16 cellular contexts compared by ENCODE assay signal in genomic region chr3:45582407-45582806, GRCh38. TPM values are rescaled to one million over a fixed set of nuclear protein-coding genes. Genes with fewer than 3 reads are reported as not detected.
DNase-seq lines count a peak whose midpoint lies in the region; ATAC-seq and TF ChIP-seq lines count a peak whose summit lies in the region.
"Had no signal": no experiment of that assay in that cellular context is flagged by ENCODE, and none has a peak within 500 bp of the region (broad histone marks: within the 10 kb centered on the region; RNA-seq: fewer than 3 reads in every experiment).

No MANE protein-coding gene starts in this region.

- H3K4me2 ChIP-seq in BLaER1: peak overlapping the region; percentile 15; the same call in 1 of the 2 replicates

- peak overlapping the region; percentile 48 for H3K27ac Mint-ChIP-seq in osteocyte (ENCODE audit: unreplicated experiment)
- no peak overlapping the region for H3K27ac Mint-ChIP-seq in stimulated activated memory B cell treated with anti-CD40 and anti-IgM and Interleukin-4, amounts not matched to agents 10 μg/mL and 1 μg/mL and 100 μg/mL, for 72 hours
- H3K27ac Mint-ChIP-seq: activated T-helper 2 cell treated with anti-CD3 and anti-CD28 coated beads, Interferon-gamma antibody, Interleukin-2, Interleukin-4, amounts not matched to agents 10 μg/mL and 5 μg/mL and 100 μg/mL, durations not matched to agents 14 hours and 24 hours and 36 hours; B cell had no signal

- peak; percentile 48 for ATAC-seq in gastroesophageal sphincter
- no peak for ATAC-seq in stimulated activated memory B cell treated with anti-CD40 and anti-IgM and Interleukin-4, amounts not matched to agents 10 μg/mL and 1 μg/mL and 100 μg/mL, for 72 hours
- ATAC-seq: naive thymus-derived CD4-positive, alpha-beta T cell had no signal

- H3K36me3 ChIP-seq in BLaER1: no peaks in the 10 kb centered on the region
- H3K36me3 ChIP-seq in SJCRH30: no peaks in the 10 kb centered on the region
- no peaks in the 10 kb centered on the region for H3K36me3 ChIP-seq in gastroesophageal sphincter

- H3K9ac ChIP-seq in BLaER1: no peak overlapping the region

- no peaks in the 10 kb centered on the region for H3K9me3 Mint-ChIP-seq in osteocyte (ENCODE audit: unreplicated experiment)
- H3K9me3 Mint-ChIP-seq in stimulated activated memory B cell treated with anti-CD40 and anti-IgM and Interleukin-4, amounts not matched to agents 10 μg/mL and 1 μg/mL and 100 μg/mL, for 72 hours: peaks cover 4% of the 10 kb centered on the region

- H3K4me3 ChIP-seq in BLaER1: no peak overlapping the region
- no peak overlapping the region for H3K4me3 ChIP-seq in SJCRH30
- no peak overlapping the region for H3K4me3 ChIP-seq in gastroesophageal sphincter
- H3K4me3 ChIP-seq: SK-N-MC had no signal

- TF ChIP-seq CTCF in gastroesophageal sphincter (IDR thresholded peaks at IDR 0.05) (no peak), osteocyte (IDR thresholded peaks at IDR 0.05) (no peak)

- H3K36me3 Mint-ChIP-seq in osteocyte (ENCODE audit: unreplicated experiment): no peaks in the 10 kb centered on the region
- peaks cover 9% of the 10 kb centered on the region for H3K36me3 Mint-ChIP-seq in stimulated activated memory B cell treated with anti-CD40 and anti-IgM and Interleukin-4, amounts not matched to agents 10 μg/mL and 1 μg/mL and 100 μg/mL, for 72 hours
- H3K36me3 Mint-ChIP-seq: naive thymus-derived CD4-positive, alpha-beta T cell had no signal

- H3K27me3 ChIP-seq in BLaER1: no peaks in the 10 kb centered on the region
- no peaks in the 10 kb centered on the region for H3K27me3 ChIP-seq in SJCRH30
- H3K27me3 ChIP-seq in gastroesophageal sphincter: no peaks in the 10 kb centered on the region

- H3K9me3 ChIP-seq in BLaER1: 0 out of 2 replicates have a peak, but pooled peaks cover 4% of the 10 kb centered on the region
- peaks cover 4% of the 10 kb centered on the region; the same call in 1 of the 2 replicates for H3K9me3 ChIP-seq in SJCRH30 (replicated peaks)
- H3K9me3 ChIP-seq in gastroesophageal sphincter: no peaks in the 10 kb centered on the region

- no peak overlapping the region for H3K4me3 Mint-ChIP-seq in osteocyte (ENCODE audit: unreplicated experiment)
- no peak overlapping the region for H3K4me3 Mint-ChIP-seq in stimulated activated memory B cell treated with anti-CD40 and anti-IgM and Interleukin-4, amounts not matched to agents 10 μg/mL and 1 μg/mL and 100 μg/mL, for 72 hours
- H3K4me3 Mint-ChIP-seq: B cell; naive thymus-derived CD4-positive, alpha-beta T cell had no signal

- 59% methylated on average over 2 of the region's 2 CpGs; no CpG with 5 or more reads in 1 of the 2 donors for WGBS in gastroesophageal sphincter (ENCODE audit: low coverage in 1 of 2), 2 donors

- peaks cover 18% of the 10 kb centered on the region for H3K4me1 Mint-ChIP-seq in osteocyte (ENCODE audit: unreplicated experiment)
- no peaks in the 10 kb centered on the region for H3K4me1 Mint-ChIP-seq in stimulated activated memory B cell treated with anti-CD40 and anti-IgM and Interleukin-4, amounts not matched to agents 10 μg/mL and 1 μg/mL and 100 μg/mL, for 72 hours

- peak; percentile 30 to 55 for DNase-seq in SJCRH30
- DNase-seq in osteocyte (ENCODE audit: extremely low spot score, unreplicated experiment): no peak
- DNase-seq in stimulated activated CD4-positive, alpha-beta T cell treated with anti-CD3 and anti-CD28 coated beads, Interleukin-4, amount 100 ng/mL, for 24 hours: no peak
- no peak for DNase-seq in activated effector memory CD4-positive, alpha-beta T cell treated with Interleukin-2 at 50 U/mL for 16 hours
- DNase-seq in NAMALWA (ENCODE audit: low spot score): no peak
- DNase-seq: central memory CD4-positive, alpha-beta T cell; KBM-7; naive thymus-derived CD4-positive, alpha-beta T cell; NCI-H2029 treated with DMSO at 0.1 percent for 48 hours; stimulated activated CD4-positive, alpha-beta T cell treated with anti-CD3 and anti-CD28 coated beads, Interleukin-12 subunit alpha, Interleukin-12 subunit beta, amount 100 ng/mL, for 4 hours had no signal

- no peaks in the 10 kb centered on the region for H3K27me3 Mint-ChIP-seq in osteocyte (ENCODE audit: unreplicated experiment)
- no peaks in the 10 kb centered on the region for H3K27me3 Mint-ChIP-seq in stimulated activated memory B cell treated with anti-CD40 and anti-IgM and Interleukin-4, amounts not matched to agents 10 μg/mL and 1 μg/mL and 100 μg/mL, for 72 hours
- H3K27me3 Mint-ChIP-seq: B cell had no signal

- TF ChIP-seq EP300 in gastroesophageal sphincter (IDR thresholded peaks at IDR 0.05): no peak

- no peaks in the 10 kb centered on the region for H4K20me1 ChIP-seq in BLaER1

- no peak for TF ChIP-seq POLR2A in gastroesophageal sphincter (IDR thresholded peaks at IDR 0.05)

- peaks cover 11% of the 10 kb centered on the region; the same call in 1 of the 2 replicates for H3K4me1 ChIP-seq in BLaER1
- H3K4me1 ChIP-seq in SJCRH30: peaks cover 43% of the 10 kb centered on the region
- H3K4me1 ChIP-seq in gastroesophageal sphincter: peaks cover 0 to 27% (median 0%) of the 10 kb centered on the region in 3 donors

- H3K27ac ChIP-seq in BLaER1 (no peak overlapping the region), SJCRH30 (peak overlapping the region; percentile 96), gastroesophageal sphincter (peak overlapping the region in 3 of 4 donors; percentile 25 to 53 (median 32))
- H3K27ac ChIP-seq: SK-N-MC had no signal

RNA-seq across cellular contexts. Expression of gene LIMD1, which starts 12.1 kb away (rescaled TPM):
- total RNA-seq in SJCRH30 (2014; rRNA removed; shearing (Covaris generic)): 25.0 and 28.0 TPM in 2 replicates
- total RNA-seq in gastroesophageal sphincter (10 to 100 TPM; 17.3 to 42.7 (median 33.3) TPM), osteocyte (28.3 and 33.8 TPM in 2 replicates)

Comparison
In these comparisons a context has a peak if more than half of its experiments do, and no peak if none do; other contexts are left out.
1. DNase-seq: peak in SJCRH30 (2 of 2); none in osteocyte (single experiment), stimulated activated CD4-positive, alpha-beta T cell treated with anti-CD3 and anti-CD28 coated beads, Interleukin-4, amount 100 ng/mL, for 24 hours (single experiment), activated effector memory CD4-positive, alpha-beta T cell treated with Interleukin-2 at 50 U/mL for 16 hours (single experiment) and NAMALWA (single experiment).